Comparison of ENCODE assay signal across 1 cellular context in genomic region chr19:8174706-8175105, GRCh38.
TF ChIP-seq lines count a peak whose summit lies in the region.

No MANE protein-coding gene starts in this region.

TF ChIP-seq in WTC11, 78 proteins besides CTCF, POLR2A, EP300 and RAD21 (continued from another document):
- no peak for TF ChIP-seq ATF1 (CRISPR knock-in tag; IDR thresholded peaks at IDR 0.05)
